3 cellular contexts compared by ENCODE assay signal in genomic region chr19:40979759-40980158, GRCh38. TPM values are rescaled to one million over a fixed set of nuclear protein-coding genes. Genes with fewer than 3 reads are reported as not detected.
"Had no signal": no experiment of that assay in that cellular context is flagged by ENCODE, and none has a peak within 500 bp of the region (broad histone marks: within the 10 kb centered on the region; RNA-seq: fewer than 3 reads in every experiment).

No MANE protein-coding gene starts in this region.

RNA-seq across cellular contexts. Expression of gene CYP2B6, which starts 11.3 kb away (rescaled TPM):
- total RNA-seq: IMR-90, M059J had no signal
- polyA plus RNA-seq: IMR-90, SK-N-SH had no signal
